14 cellular contexts compared by ENCODE assay signal in the genomic region with DNA sequence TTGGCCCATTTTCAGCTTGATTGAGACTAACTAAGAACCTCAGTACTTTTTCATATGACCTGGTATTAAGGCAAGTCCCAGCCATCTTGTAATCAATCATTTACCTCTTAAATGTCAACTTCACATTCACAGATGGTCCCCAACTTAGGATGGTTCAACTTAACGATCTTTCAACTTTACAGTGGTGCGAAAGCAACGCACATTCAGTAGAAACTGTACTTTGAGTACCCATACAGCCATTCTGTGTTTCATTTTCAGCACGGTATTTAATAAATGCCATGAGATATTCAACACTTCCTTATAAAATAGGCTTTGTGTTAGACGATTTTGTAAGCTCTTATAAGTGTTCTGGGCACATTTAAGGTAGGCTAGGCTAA. TPM values are rescaled to one million over a fixed set of nuclear protein-coding genes. Genes with fewer than 3 reads are reported as not detected.
DNase-seq lines count a peak whose midpoint lies in the region; TF ChIP-seq lines count a peak whose summit lies in the region.
"Had no signal": no experiment of that assay in that cellular context is flagged by ENCODE, and none has a peak within 500 bp of the region (broad histone marks: within the 10 kb centered on the region; RNA-seq: fewer than 3 reads in every experiment).

No MANE protein-coding gene starts in this region.

- no peaks in the 10 kb centered on the region for H3K9me3 ChIP-seq in SK-N-MC (ENCODE audit: low read depth, low read length)
- H3K9me3 ChIP-seq: BE2C, Caco-2, HAP-1 had no signal

- no peak overlapping the region for H3K9ac ChIP-seq in SK-N-MC (ENCODE audit: insufficient read length)
- H3K9ac ChIP-seq: GM23248 had no signal

- 0 out of 2 replicates have a peak overlapping the region, but pooled peaks have one; percentile 31 for H3K27ac ChIP-seq in SK-N-MC
- H3K27ac ChIP-seq: C4-2B, GM23248 had no signal

- H3K36me3 ChIP-seq in SK-N-MC (ENCODE audit: insufficient read depth, low read length): no peaks in the 10 kb centered on the region
- H3K36me3 ChIP-seq: BE2C, HAP-1 had no signal

- H3K4me3 Mint-ChIP-seq in osteocyte (ENCODE audit: unreplicated experiment): no peak overlapping the region
- H3K4me3 Mint-ChIP-seq: CD4-positive, alpha-beta T cell had no signal

- H3K36me3 Mint-ChIP-seq in osteocyte (ENCODE audit: unreplicated experiment): no peaks in the 10 kb centered on the region

- CTCF ChIA-PET in HEK293T (lab: Yijun Ruan, JAX): no interaction called here

- POLR2A ChIA-PET in HEK293T (lab: Yijun Ruan, JAX): no interaction called here

- no peak overlapping the region for H3K4me3 ChIP-seq in SK-N-MC
- H3K4me3 ChIP-seq: GM23248, HAP-1 had no signal

- peaks cover 27% of the 10 kb centered on the region for H3K4me1 Mint-ChIP-seq in osteocyte (ENCODE audit: unreplicated experiment)

- DNase-seq in HEK293T (ENCODE audit: extremely low spot score) (no peak), SK-N-MC (ENCODE audit: low read depth, low spot score) (no peak), osteocyte (ENCODE audit: extremely low spot score, unreplicated experiment) (no peak), SKM-1 (lab: John Stamatoyannopoulos, UW; ENCODE audit: unreplicated experiment) (no peak)
- DNase-seq in stimulated activated CD4-positive, alpha-beta T cell treated with anti-CD3 and anti-CD28 coated beads, Interleukin-4, amount 100 ng/mL, for 4 hours: no peak
- DNase-seq in activated CD4-positive, alpha-beta T cell treated with anti-CD3 and anti-CD28 coated beads, Interleukin-2, amount 50 U/mL, for 4 hours: no peak
- DNase-seq: ACHN; BE2C; Caco-2; CD4-positive, alpha-beta T cell; GM23248 had no signal

- H3K27ac Mint-ChIP-seq in osteocyte (ENCODE audit: unreplicated experiment): peak overlapping the region; percentile 53
- H3K27ac Mint-ChIP-seq: CD4-positive, alpha-beta T cell had no signal

- TF ChIP-seq CTCF in osteocyte (IDR thresholded peaks at IDR 0.05): no peak

- no peaks in the 10 kb centered on the region for H3K27me3 Mint-ChIP-seq in osteocyte (ENCODE audit: unreplicated experiment)
- H3K27me3 Mint-ChIP-seq: CD4-positive, alpha-beta T cell; IgD-negative memory B cell had no signal

- no peaks in the 10 kb centered on the region for H3K9me3 Mint-ChIP-seq in osteocyte (ENCODE audit: unreplicated experiment)
- H3K9me3 Mint-ChIP-seq: CD4-positive, alpha-beta T cell had no signal

TF ChIP-seq in HEK293T, 16 proteins besides CTCF, POLR2A, EP300 and RAD21:
- TF ChIP-seq, protein P1, sequence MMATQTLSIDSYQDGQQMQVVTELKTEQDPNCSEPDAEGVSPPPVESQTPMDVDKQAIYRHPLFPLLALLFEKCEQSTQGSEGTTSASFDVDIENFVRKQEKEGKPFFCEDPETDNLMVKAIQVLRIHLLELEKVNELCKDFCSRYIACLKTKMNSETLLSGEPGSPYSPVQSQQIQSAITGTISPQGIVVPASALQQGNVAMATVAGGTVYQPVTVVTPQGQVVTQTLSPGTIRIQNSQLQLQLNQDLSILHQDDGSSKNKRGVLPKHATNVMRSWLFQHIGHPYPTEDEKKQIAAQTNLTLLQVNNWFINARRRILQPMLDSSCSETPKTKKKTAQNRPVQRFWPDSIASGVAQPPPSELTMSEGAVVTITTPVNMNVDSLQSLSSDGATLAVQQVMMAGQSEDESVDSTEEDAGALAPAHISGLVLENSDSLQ (IDR thresholded peaks at IDR 0.05): peak; percentile 63
- TF ChIP-seq CTBP1 (IDR thresholded peaks at IDR 0.05; ENCODE audit: borderline replicate concordance): no peak
TF ChIP-seq in HEK293T: peak in this region for 1.

RNA-seq across cellular contexts. Expression of a gene that starts 47.1 kb away (rescaled TPM):
- total RNA-seq in osteocyte: 34.8 and 40.0 TPM in 2 replicates
- total RNA-seq: Caco-2; CD4-positive, alpha-beta T cell had no signal
